8 cellular contexts compared by ENCODE assay signal in genomic region chr11:115222218-115222862, GRCh38.
DNase-seq lines count a peak whose midpoint lies in the region; ATAC-seq and TF ChIP-seq lines count a peak whose summit lies in the region.

No MANE protein-coding gene starts in this region.

- no peak overlapping the region for H3K4me3 Mint-ChIP-seq in activated CD4-positive, alpha-beta T cell treated with anti-CD3 and anti-CD28 coated beads, Interleukin-2, amount 10 ng/mL, durations not matched to agents 7 days and 5 days
- peak overlapping the region; percentile 31 for H3K4me3 Mint-ChIP-seq in T-helper 1 cell treated with Interleukin-12 subunit alpha and Interleukin-12 subunit beta and Interleukin-4 antibody, amounts not matched to agents 30 μg/mL and 1 μg/mL, for 36 hours

- WGBS in body of pancreas, 2 donors = 57 to 64% methylated on average over 5 of the region's 5 CpGs
- 64% methylated on average over 5 of the region's 5 CpGs for WGBS in hepatocyte (ENCODE audit: low lambda C conversion rate, missing lambda C conversion rate)

- POLR2A ChIA-PET in activated CD4-positive, alpha-beta T cell treated with anti-CD3 and anti-CD28 coated beads, Interleukin-2, amount 10 ng/mL, durations not matched to agents 7 days and 5 days (lab: Charles Lee) = no interaction called here

- H3K4me1 ChIP-seq in HUES48 (ENCODE audit: control insufficient read depth, insufficient read depth, low read length) (peaks cover 52% of the 10 kb centered on the region), body of pancreas (no peaks in the 10 kb centered on the region), hepatocyte (ENCODE audit: insufficient read depth) (no peaks in the 10 kb centered on the region)

- peak; percentile 36 for DNase-seq in activated CD4-positive, alpha-beta T cell treated with anti-CD3 and anti-CD28 coated beads, Interleukin-2, amount 10 ng/mL, durations not matched to agents 7 days and 5 days
- DNase-seq in activated CD4-positive, alpha-beta T cell treated with anti-CD3 and anti-CD28 coated beads for 4 hours = no peak
- DNase-seq in kidney epithelial cell (ENCODE audit: low read depth) (peak; percentile 93), body of pancreas (no peak), hepatocyte (ENCODE audit: low spot score) (no peak)

- H3K79me2 ChIP-seq in hepatocyte = no peaks in the 10 kb centered on the region

- no peaks in the 10 kb centered on the region for H3K9me2 ChIP-seq in hepatocyte (replicated peaks; ENCODE audit: insufficient read depth)

- H3K36me3 ChIP-seq in HUES48 (ENCODE audit: control insufficient read depth, insufficient read depth, low read length) (no peaks in the 10 kb centered on the region), kidney epithelial cell (ENCODE audit: control insufficient read depth, insufficient read depth, low read length) (no peaks in the 10 kb centered on the region), body of pancreas (replicated peaks in 1 of 2; ENCODE audit: insufficient read depth in 1 of 2, low read depth in 2 of 2) (no peaks in the 10 kb centered on the region), hepatocyte (replicated peaks; ENCODE audit: insufficient read depth, low read depth) (no peaks in the 10 kb centered on the region)

- no peak overlapping the region for H3K9ac ChIP-seq in HUES48 (ENCODE audit: low read depth, low read length)

- CTCF ChIA-PET in activated CD4-positive, alpha-beta T cell treated with anti-CD3 and anti-CD28 coated beads, Interleukin-2, amount 10 ng/mL, durations not matched to agents 7 days and 5 days (lab: Charles Lee) = interaction anchor here (0.9 kb wide), 1 partner anchor 8 kb away, joined by 3 read pairs; no protein-coding TSS in a partner anchor

- peak overlapping the region; percentile 95 for H3K27ac ChIP-seq in HUES48 (ENCODE audit: low read depth, low read length)
- no peak overlapping the region for H3K27ac ChIP-seq in body of pancreas
- no peak overlapping the region for H3K27ac ChIP-seq in hepatocyte

- H3K27me3 ChIP-seq in HUES48 (ENCODE audit: control insufficient read depth, insufficient read depth, low read length) (no peaks in the 10 kb centered on the region), kidney epithelial cell (ENCODE audit: control insufficient read depth, insufficient read depth, low read length) (no peaks in the 10 kb centered on the region), body of pancreas (no peaks in the 10 kb centered on the region), hepatocyte (no peaks in the 10 kb centered on the region)

- no peaks in the 10 kb centered on the region for H3K36me3 Mint-ChIP-seq in activated CD4-positive, alpha-beta T cell treated with anti-CD3 and anti-CD28 coated beads, Interleukin-2, amount 10 ng/mL, durations not matched to agents 7 days and 5 days (ENCODE audit: low read depth)
- peaks cover 9% of the 10 kb centered on the region for H3K36me3 Mint-ChIP-seq in T-helper 1 cell treated with Interleukin-12 subunit alpha and Interleukin-12 subunit beta and Interleukin-4 antibody, amounts not matched to agents 30 μg/mL and 1 μg/mL, for 36 hours (ENCODE audit: low read depth)

- H4K20me1 ChIP-seq in hepatocyte (ENCODE audit: insufficient read depth, poor library complexity, severe bottlenecking) = no peaks in the 10 kb centered on the region

- peaks cover 5% of the 10 kb centered on the region for H3K9me3 Mint-ChIP-seq in activated CD4-positive, alpha-beta T cell treated with anti-CD3 and anti-CD28 coated beads, Interleukin-2, amount 10 ng/mL, durations not matched to agents 7 days and 5 days
- H3K9me3 Mint-ChIP-seq in T-helper 1 cell treated with Interleukin-12 subunit alpha and Interleukin-12 subunit beta and Interleukin-4 antibody, amounts not matched to agents 30 μg/mL and 1 μg/mL, for 36 hours = peaks cover 19% of the 10 kb centered on the region

- no peaks in the 10 kb centered on the region for H3K9me3 ChIP-seq in HUES48 (ENCODE audit: control insufficient read depth, insufficient read depth, low read length)
- H3K9me3 ChIP-seq in body of pancreas = no peaks in the 10 kb centered on the region
- no peaks in the 10 kb centered on the region for H3K9me3 ChIP-seq in hepatocyte (ENCODE audit: low read depth)

- H3K4me3 ChIP-seq in HUES48 (ENCODE audit: low read depth, low read length) = no peak overlapping the region
- H3K4me3 ChIP-seq in kidney epithelial cell (ENCODE audit: low read depth, low read length) = no peak overlapping the region
- H3K4me3 ChIP-seq in body of pancreas = no peak overlapping the region
- H3K4me3 ChIP-seq in hepatocyte = no peak overlapping the region

- TF ChIP-seq CTCF in kidney epithelial cell (IDR thresholded peaks at IDR 0.05; ENCODE audit: insufficient read depth, low read length, poor library complexity, severe bottlenecking) (no peak), body of pancreas (IDR thresholded peaks at IDR 0.05) (no peak), hepatocyte (IDR thresholded peaks at IDR 0.05; ENCODE audit: poor library complexity) (no peak)

- H3K27me3 Mint-ChIP-seq in activated CD4-positive, alpha-beta T cell treated with anti-CD3 and anti-CD28 coated beads, Interleukin-2, amount 10 ng/mL, durations not matched to agents 7 days and 5 days = peaks cover 20% of the 10 kb centered on the region
- peaks cover 23% of the 10 kb centered on the region for H3K27me3 Mint-ChIP-seq in T-helper 1 cell treated with Interleukin-12 subunit alpha and Interleukin-12 subunit beta and Interleukin-4 antibody, amounts not matched to agents 30 μg/mL and 1 μg/mL, for 36 hours (ENCODE audit: low read depth)

- ATAC-seq in GM21619 (IDR thresholded peaks at IDR 0.05; ENCODE audit: unreplicated experiment) = peak; percentile 92
- no peak for ATAC-seq in body of pancreas

- intact Hi-C loops in body of pancreas (cut with DNase I) = no loop called here

- TF ChIP-seq POLR2A in body of pancreas (IDR thresholded peaks at IDR 0.05) = no peak

- H3K27ac Mint-ChIP-seq in activated CD4-positive, alpha-beta T cell treated with anti-CD3 and anti-CD28 coated beads, Interleukin-2, amount 10 ng/mL, durations not matched to agents 7 days and 5 days = peak overlapping the region; percentile 6
- peak overlapping the region; percentile 87 for H3K27ac Mint-ChIP-seq in T-helper 1 cell treated with Interleukin-12 subunit alpha and Interleukin-12 subunit beta and Interleukin-4 antibody, amounts not matched to agents 30 μg/mL and 1 μg/mL, for 36 hours

- no peak overlapping the region for H2AFZ ChIP-seq in hepatocyte

- H3K4me1 Mint-ChIP-seq in activated CD4-positive, alpha-beta T cell treated with anti-CD3 and anti-CD28 coated beads, Interleukin-2, amount 10 ng/mL, durations not matched to agents 7 days and 5 days = peaks cover 26% of the 10 kb centered on the region
- peaks cover 40% of the 10 kb centered on the region for H3K4me1 Mint-ChIP-seq in T-helper 1 cell treated with Interleukin-12 subunit alpha and Interleukin-12 subunit beta and Interleukin-4 antibody, amounts not matched to agents 30 μg/mL and 1 μg/mL, for 36 hours (ENCODE audit: low read depth)

- H3K4me2 ChIP-seq in hepatocyte = no peak overlapping the region

Comparison
In these comparisons a context has a peak if more than half of its experiments do, and no peak if none do; other contexts are left out.
1. DNase-seq: peak in activated CD4-positive, alpha-beta T cell treated with anti-CD3 and anti-CD28 coated beads, Interleukin-2, amount 10 ng/mL, durations not matched to agents 7 days and 5 days (single experiment) and kidney epithelial cell (single experiment); none in activated CD4-positive, alpha-beta T cell treated with anti-CD3 and anti-CD28 coated beads for 4 hours (0 of 2), body of pancreas (0 of 4) and hepatocyte (single experiment).